In the genomic region with DNA sequence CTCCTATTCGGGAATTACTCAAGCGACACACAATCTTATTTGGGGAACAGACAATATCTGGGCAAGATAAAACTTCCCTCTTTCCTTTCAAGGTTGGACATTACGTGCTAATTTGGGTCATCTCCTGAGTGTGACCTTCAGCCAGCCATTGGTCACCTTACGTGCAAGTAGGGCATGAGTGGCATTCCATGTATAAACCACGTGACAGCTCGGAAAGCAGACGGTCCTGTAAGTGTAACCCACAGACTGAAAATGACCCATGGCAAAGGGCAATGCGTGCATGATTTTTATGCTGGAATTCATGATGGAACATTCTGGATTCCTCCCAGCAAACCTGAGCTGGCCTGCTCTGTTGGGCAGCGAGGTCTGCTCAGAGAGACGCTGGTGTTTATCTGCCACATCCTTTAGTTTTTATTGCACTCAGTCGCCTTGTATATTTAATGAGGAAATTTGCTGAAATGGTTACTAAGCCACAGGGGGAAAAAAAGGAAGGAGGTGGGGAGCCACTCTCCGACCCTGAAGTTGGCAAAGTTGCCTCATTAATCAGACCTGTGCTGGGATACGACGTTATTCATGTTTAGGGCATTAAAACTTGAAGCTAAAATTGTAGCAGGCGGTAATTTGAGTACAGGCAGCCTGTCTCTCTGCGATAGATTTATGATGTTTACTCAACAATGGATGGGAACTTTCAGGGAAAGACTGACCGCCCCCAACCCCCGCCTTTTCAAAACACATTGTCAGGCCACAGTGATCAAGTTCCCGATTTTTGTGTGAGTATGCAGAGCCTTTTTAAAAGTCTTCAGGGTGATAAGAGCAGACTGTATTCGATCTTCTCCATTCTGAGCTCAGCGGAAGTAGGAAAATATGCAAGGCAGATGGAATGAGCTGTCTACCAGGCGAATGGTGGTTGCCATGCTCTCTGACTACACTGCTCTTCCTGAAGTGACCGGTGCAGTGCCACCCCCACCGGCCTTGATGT, we compare ENCODE assay signal across 1 cellular context.
TF ChIP-seq lines count a peak whose summit lies in the region.

No MANE protein-coding gene starts in this region.

TF ChIP-seq in HEK293T, 16 proteins besides CTCF, POLR2A, EP300 and RAD21:
- TF ChIP-seq, protein P1, sequence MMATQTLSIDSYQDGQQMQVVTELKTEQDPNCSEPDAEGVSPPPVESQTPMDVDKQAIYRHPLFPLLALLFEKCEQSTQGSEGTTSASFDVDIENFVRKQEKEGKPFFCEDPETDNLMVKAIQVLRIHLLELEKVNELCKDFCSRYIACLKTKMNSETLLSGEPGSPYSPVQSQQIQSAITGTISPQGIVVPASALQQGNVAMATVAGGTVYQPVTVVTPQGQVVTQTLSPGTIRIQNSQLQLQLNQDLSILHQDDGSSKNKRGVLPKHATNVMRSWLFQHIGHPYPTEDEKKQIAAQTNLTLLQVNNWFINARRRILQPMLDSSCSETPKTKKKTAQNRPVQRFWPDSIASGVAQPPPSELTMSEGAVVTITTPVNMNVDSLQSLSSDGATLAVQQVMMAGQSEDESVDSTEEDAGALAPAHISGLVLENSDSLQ (IDR thresholded peaks at IDR 0.05), result peak; percentile 82
